Comparison of ENCODE assay signal across 16 cellular contexts in genomic region chr2:151306621-151307020, GRCh38. TPM values are rescaled to one million over a fixed set of nuclear protein-coding genes. Genes with fewer than 3 reads are reported as not detected.
DNase-seq lines count a peak whose midpoint lies in the region; ATAC-seq, FAIRE-seq and TF ChIP-seq lines count a peak whose summit lies in the region.
"Had no signal": no experiment of that assay in that cellular context is flagged by ENCODE, and none has a peak within 500 bp of the region (broad histone marks: within the 10 kb centered on the region; RNA-seq: fewer than 3 reads in every experiment).

No MANE protein-coding gene starts in this region.

- no peaks in the 10 kb centered on the region for H3K27me3 ChIP-seq in astrocyte (ENCODE audit: insufficient read depth, low read length)
- no peaks in the 10 kb centered on the region for H3K27me3 ChIP-seq in mesendoderm (ENCODE audit: insufficient read depth, low read length, poor library complexity)
- H3K27me3 ChIP-seq: BLaER1 had no signal

- no peaks in the 10 kb centered on the region for H3K79me1 ChIP-seq in mesendoderm (ENCODE audit: low read length)

- no peak overlapping the region for H3K27ac ChIP-seq in astrocyte (ENCODE audit: low read depth, low read length)
- H3K27ac ChIP-seq in mesendoderm (ENCODE audit: low read depth, low read length) = no peak overlapping the region
- H3K27ac ChIP-seq: BLaER1 had no signal

- FAIRE-seq in HTR-8/SVneo (lab: Jason Lieb, UNC) (no peak), astrocyte (lab: Jason Lieb, UNC) (peak; percentile 45)
- FAIRE-seq: GM18507 had no signal

- H3K4me3 ChIP-seq in astrocyte (ENCODE audit: insufficient read depth, low read depth, low read length) (no peak overlapping the region), mesendoderm (ENCODE audit: low read length) (no peak overlapping the region)
- H3K4me3 ChIP-seq: BLaER1 had no signal

- H3K23ac ChIP-seq in mesendoderm (ENCODE audit: low read length) = no peak overlapping the region

- DNase-seq in AG08396 (ENCODE audit: low spot score) = peak; percentile 39
- peak; percentile 63 for DNase-seq in HTR-8/SVneo (ENCODE audit: insufficient read length, low spot score)
- DNase-seq in astrocyte (ENCODE audit: low read depth) = peak; percentile 82
- peak; percentile 86 for DNase-seq in foreskin melanocyte
- DNase-seq in kidney glomerular epithelial cell (lab: John Stamatoyannopoulos, UW) = no peak
- DNase-seq in mesendoderm = no peak
- no peak for DNase-seq in effector CD8-positive, alpha-beta T cell (lab: John Stamatoyannopoulos, UW)
- DNase-seq: activated CD4-positive, alpha-beta T cell treated with anti-CD3 and anti-CD28 coated beads for 36 hours; KG1; NCI-H2081 treated with DMSO at 0.1 percent for 48 hours; stimulated activated CD4-positive, alpha-beta T cell treated with anti-CD3 and anti-CD28 coated beads, Interleukin-4, amount 100 ng/mL, for 24 hours; stimulated activated naive CD4-positive, alpha-beta T cell; T-cell had no signal

- H2AFZ ChIP-seq in astrocyte (ENCODE audit: low read depth, low read length) = no peak overlapping the region

- H3K9me3 ChIP-seq in astrocyte (ENCODE audit: insufficient read depth, low read depth, low read length) = no peaks in the 10 kb centered on the region

- no peaks in the 10 kb centered on the region for H3K27me3 Mint-ChIP-seq in astrocyte (ENCODE audit: low read depth, unreplicated experiment)
- H3K27me3 Mint-ChIP-seq: T-cell had no signal

- H2BK5ac ChIP-seq in mesendoderm (ENCODE audit: low read length) = no peak overlapping the region

- peaks cover 9% of the 10 kb centered on the region for H3K4me1 ChIP-seq in astrocyte (ENCODE audit: insufficient read depth, low read length)
- H3K4me1 ChIP-seq in mesendoderm (ENCODE audit: control insufficient read depth, low read depth, low read length) = no peaks in the 10 kb centered on the region
- H3K4me1 ChIP-seq: BLaER1 had no signal

- H3K9me3 Mint-ChIP-seq in astrocyte (ENCODE audit: unreplicated experiment) = no peaks in the 10 kb centered on the region
- H3K9me3 Mint-ChIP-seq: T-cell had no signal

- H2BK15ac ChIP-seq in mesendoderm (replicated peaks; ENCODE audit: low read depth) = no peak overlapping the region

- H2AK5ac ChIP-seq in mesendoderm (ENCODE audit: low read length) = no peak overlapping the region

- H4K8ac ChIP-seq in mesendoderm (ENCODE audit: low read depth, low read length) = no peak overlapping the region

- no peak overlapping the region for H3K27ac Mint-ChIP-seq in astrocyte (ENCODE audit: unreplicated experiment)
- H3K27ac Mint-ChIP-seq: activated CD4-positive, alpha-beta T cell treated with anti-CD3 and anti-CD28 coated beads for 36 hours; T-cell had no signal

- H3K79me2 ChIP-seq in astrocyte (ENCODE audit: insufficient read depth, low read length) = no peaks in the 10 kb centered on the region
- no peaks in the 10 kb centered on the region for H3K79me2 ChIP-seq in mesendoderm (ENCODE audit: control insufficient read depth, insufficient read depth, low read length)

- H3K36me3 Mint-ChIP-seq in astrocyte (ENCODE audit: low read depth, unreplicated experiment) = no peaks in the 10 kb centered on the region
- H3K36me3 Mint-ChIP-seq: T-cell had no signal

- peaks cover 11% of the 10 kb centered on the region for H3K4me1 Mint-ChIP-seq in astrocyte (ENCODE audit: low read depth, unreplicated experiment)
- H3K4me1 Mint-ChIP-seq: activated CD4-positive, alpha-beta T cell treated with anti-CD3 and anti-CD28 coated beads for 36 hours; T-cell had no signal

- no peak overlapping the region for H3K18ac ChIP-seq in mesendoderm (ENCODE audit: low read length)

- H4K5ac ChIP-seq in mesendoderm (ENCODE audit: low read length) = no peak overlapping the region

- H3K56ac ChIP-seq in mesendoderm (ENCODE audit: low read length) = no peak overlapping the region

- no peaks in the 10 kb centered on the region for H4K20me1 ChIP-seq in astrocyte (ENCODE audit: insufficient read depth, low read length)
- H4K20me1 ChIP-seq: BLaER1 had no signal

- no peaks in the 10 kb centered on the region for H3K36me3 ChIP-seq in astrocyte (ENCODE audit: insufficient read depth, low read length)
- H3K36me3 ChIP-seq in mesendoderm (ENCODE audit: control insufficient read depth, insufficient read depth, low read length) = no peaks in the 10 kb centered on the region
- H3K36me3 ChIP-seq: BLaER1 had no signal

- peak overlapping the region; percentile 4 for H3K4me2 ChIP-seq in astrocyte (ENCODE audit: low read length)
- no peak overlapping the region for H3K4me2 ChIP-seq in mesendoderm (ENCODE audit: low read length)
- H3K4me2 ChIP-seq: BLaER1 had no signal

- no CpG with 5 or more reads among the region's 3 CpGs for WGBS in mesendoderm (ENCODE audit: extremely low coverage, insufficient coverage, low lambda C conversion rate)

- no peak overlapping the region for H3K4me3 Mint-ChIP-seq in astrocyte (ENCODE audit: unreplicated experiment)
- H3K4me3 Mint-ChIP-seq: activated CD4-positive, alpha-beta T cell treated with anti-CD3 and anti-CD28 coated beads for 36 hours; T-cell had no signal

- no peak overlapping the region for H2BK120ac ChIP-seq in mesendoderm (ENCODE audit: low read depth, low read length)

- TF ChIP-seq CTCF in astrocyte (IDR thresholded peaks at IDR 0.05; ENCODE audit: insufficient read depth, low read depth, low read length) = no peak

- H3K4ac ChIP-seq in mesendoderm (ENCODE audit: low read depth, low read length) = no peak overlapping the region

- ATAC-seq in GM18861 (IDR thresholded peaks at IDR 0.05; ENCODE audit: unreplicated experiment) = no peak
- ATAC-seq: activated CD4-positive, alpha-beta T cell treated with anti-CD3 and anti-CD28 coated beads for 36 hours; T-cell had no signal

- no peak overlapping the region for H3K9ac ChIP-seq in astrocyte (ENCODE audit: low read length)
- no peak overlapping the region for H3K9ac ChIP-seq in mesendoderm (ENCODE audit: low read length)
- H3K9ac ChIP-seq: BLaER1 had no signal

RNA-seq across cellular contexts. Expression of gene NMI, which starts 17.2 kb away (rescaled TPM):
- total RNA-seq in astrocyte = 7.5 and 7.6 TPM in 2 replicates
- polyA plus RNA-seq in mesendoderm (2013, experiment 1 of 2) = 6.7 TPM
- polyA plus RNA-seq in mesendoderm (2013, experiment 2 of 2) = 6.7 TPM

RNA-seq across cellular contexts. Expression of gene RBM43, which starts 45.0 kb away (rescaled TPM):
- 4.8 and 5.5 TPM in 2 replicates for total RNA-seq in astrocyte
- polyA plus RNA-seq in mesendoderm (2013, experiment 1 of 2) = 2.3 TPM
- 2.4 TPM for polyA plus RNA-seq in mesendoderm (2013, experiment 2 of 2)

RNA-seq across cellular contexts. Expression of gene TNFAIP6, which starts 50.8 kb away (rescaled TPM):
- total RNA-seq in astrocyte = 0.75 and 1.4 TPM in 2 replicates
- 0.44 TPM for polyA plus RNA-seq in mesendoderm (2013, experiment 1 of 2)
- polyA plus RNA-seq in mesendoderm (2013, experiment 2 of 2) = 0.50 TPM
- total RNA-seq: activated CD4-positive, alpha-beta T cell treated with anti-CD3 and anti-CD28 coated beads for 36 hours; T-cell had no signal

Comparison
In these comparisons a context has a peak if more than half of its experiments do, and no peak if none do; other contexts are left out.
1. DNase-seq: peak in AG08396 (single experiment), HTR-8/SVneo (single experiment), astrocyte (single experiment) and foreskin melanocyte (single experiment); none in kidney glomerular epithelial cell (single experiment), mesendoderm (single experiment) and effector CD8-positive, alpha-beta T cell (single experiment).